8 cellular contexts compared by ENCODE assay signal in genomic region chr12:7989827-7990491, GRCh38. TPM values are rescaled to one million over a fixed set of nuclear protein-coding genes. Genes with fewer than 3 reads are reported as not detected.
A peak's percentile ranks its signal among the peaks of the same experiment; 100 is the strongest.
DNase-seq lines count a peak whose midpoint lies in the region; ATAC-seq and TF ChIP-seq lines count a peak whose summit lies in the region.

No MANE protein-coding gene starts in this region.

- DNase-seq in KG1 (lab: John Stamatoyannopoulos, UW): peak; percentile 50
- peak; percentile 50 for DNase-seq in activated T-cell treated with anti-CD3 and anti-CD28 coated beads for 24 hours (ENCODE audit: low read depth)
- peak; percentile 19 to 42 for DNase-seq in left colon
- peak; percentile 25 to 39 for DNase-seq in stimulated activated CD8-positive, alpha-beta memory T cell treated with anti-CD3 and anti-CD28 coated beads, Interleukin-7, amount 100 ng/mL, for 1 hour (ENCODE audit: low read depth in 2 of 2)
- DNase-seq in nucleus accumbens (lab: John Stamatoyannopoulos, UW): no peak
- no peak for DNase-seq in NCI-H2171 treated with DMSO at 0.1 percent for 48 hours (lab: John Stamatoyannopoulos, UW)
- DNase-seq in NCI-H2029 (lab: John Stamatoyannopoulos, UW): no peak

- intact Hi-C loops in left colon (cut with DNase I, micrococcal nuclease): loop anchor here (5.0 to 10.0 kb wide), 4 partner anchors 55 to 133 kb away; partner anchors contain the start of gene SLC2A3 (in 1 of the 2)

- TF ChIP-seq CTCF in C4-2B (conservative IDR thresholded peaks at IDR 0.05): no peak

- peak overlapping the region; percentile 73 for H3K27ac ChIP-seq in C4-2B

- peak; percentile 19 for ATAC-seq in left colon

RNA-seq across cellular contexts. Expression of gene FOXJ2, which starts 42.6 kb away (rescaled TPM):
- total RNA-seq in left colon: 10 to 100 TPM; 10.7 to 13.3 TPM

RNA-seq across cellular contexts. Expression of gene SLC2A3, which starts 54.0 kb away (rescaled TPM):
- total RNA-seq in left colon: 10 to 100 TPM in 1 of 2 donors, 1 to 10 TPM in 1; 8.9 to 11.8 TPM

Comparison
In these comparisons a context has a peak if more than half of its experiments do, and no peak if none do; other contexts are left out.
1. DNase-seq: peak in KG1 (single experiment), activated T-cell treated with anti-CD3 and anti-CD28 coated beads for 24 hours (single experiment), left colon (2 of 2) and stimulated activated CD8-positive, alpha-beta memory T cell treated with anti-CD3 and anti-CD28 coated beads, Interleukin-7, amount 100 ng/mL, for 1 hour (2 of 2); none in nucleus accumbens (0 of 56), NCI-H2171 treated with DMSO at 0.1 percent for 48 hours (single experiment) and NCI-H2029 (single experiment).